In genomic region chr17:72518810-72519597, GRCh38 we compare ENCODE assay signal across 1 cellular context.
A peak's percentile ranks its signal among the peaks of the same experiment; 100 is the strongest.
TF ChIP-seq lines count a peak whose summit lies in the region.

No MANE protein-coding gene starts in this region.

TF ChIP-seq in HepG2, 621 proteins besides CTCF, POLR2A, EP300 and RAD21 (continued from another document and continues in another):
- no peak for TF ChIP-seq ZNF367 (CRISPR knock-in tag; IDR thresholded peaks at IDR 0.05; ENCODE audit: borderline replicate concordance)
- TF ChIP-seq RFX5 (IDR thresholded peaks at IDR 0.05; ENCODE audit: low read depth, low read length), result no peak
- TF ChIP-seq MTA1 (CRISPR knock-in tag; IDR thresholded peaks at IDR 0.05; ENCODE audit: borderline replicate concordance), result peak; percentile 93
- TF ChIP-seq IRF1 (CRISPR knock-in tag; IDR thresholded peaks at IDR 0.05; ENCODE audit: low read depth), result no peak
- no peak for TF ChIP-seq PLSCR1 (CRISPR knock-in tag; IDR thresholded peaks at IDR 0.05; ENCODE audit: borderline replicate concordance)
- no peak for TF ChIP-seq ZBTB21 (CRISPR knock-in tag; IDR thresholded peaks at IDR 0.05)
- no peak; the same call in 1 of the 2 replicates for TF ChIP-seq TAF1 (CRISPR knock-in tag; IDR thresholded peaks at IDR 0.05)
- TF ChIP-seq MYC (CRISPR knock-in tag; IDR thresholded peaks at IDR 0.05; ENCODE audit: borderline replicate concordance), result peak; percentile 79; the same call in 1 of the 2 replicates
- peak; percentile 32; the same call in 1 of the 2 replicates for TF ChIP-seq YEATS4 (CRISPR knock-in tag; IDR thresholded peaks at IDR 0.05; ENCODE audit: borderline replicate concordance)
- TF ChIP-seq, protein P1, sequence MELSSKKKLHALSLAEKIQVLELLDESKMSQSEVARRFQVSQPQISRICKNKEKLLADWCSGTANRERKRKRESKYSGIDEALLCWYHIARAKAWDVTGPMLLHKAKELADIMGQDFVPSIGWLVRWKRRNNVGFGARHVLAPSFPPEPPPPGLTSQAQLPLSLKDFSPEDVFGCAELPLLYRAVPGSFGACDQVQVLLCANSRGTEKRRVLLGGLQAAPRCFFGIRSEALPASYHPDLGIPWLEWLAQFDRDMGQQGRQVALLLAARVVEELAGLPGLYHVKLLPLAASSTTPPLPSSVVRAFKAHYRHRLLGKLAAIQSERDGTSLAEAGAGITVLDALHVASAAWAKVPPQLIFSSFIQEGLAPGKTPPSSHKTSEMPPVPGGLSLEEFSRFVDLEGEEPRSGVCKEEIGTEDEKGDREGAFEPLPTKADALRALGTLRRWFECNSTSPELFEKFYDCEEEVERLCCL (CRISPR knock-in tag; IDR thresholded peaks at IDR 0.05; ENCODE audit: borderline replicate concordance), result peak; percentile 64; the same call in 1 of the 2 replicates
- TF ChIP-seq NFATC3 (CRISPR knock-in tag; IDR thresholded peaks at IDR 0.05), result 0 out of 2 replicates have a peak, but pooled peaks have one; percentile 23
- TF ChIP-seq USF2 (IDR thresholded peaks at IDR 0.05; ENCODE audit: low read depth, low read length), result no peak
- no peak for TF ChIP-seq USF2 (CRISPR knock-in tag; IDR thresholded peaks at IDR 0.05; ENCODE audit: borderline replicate concordance)
- TF ChIP-seq ZBTB46 (CRISPR knock-in tag; IDR thresholded peaks at IDR 0.05; ENCODE audit: borderline replicate concordance), result no peak
- TF ChIP-seq, protein P2, sequence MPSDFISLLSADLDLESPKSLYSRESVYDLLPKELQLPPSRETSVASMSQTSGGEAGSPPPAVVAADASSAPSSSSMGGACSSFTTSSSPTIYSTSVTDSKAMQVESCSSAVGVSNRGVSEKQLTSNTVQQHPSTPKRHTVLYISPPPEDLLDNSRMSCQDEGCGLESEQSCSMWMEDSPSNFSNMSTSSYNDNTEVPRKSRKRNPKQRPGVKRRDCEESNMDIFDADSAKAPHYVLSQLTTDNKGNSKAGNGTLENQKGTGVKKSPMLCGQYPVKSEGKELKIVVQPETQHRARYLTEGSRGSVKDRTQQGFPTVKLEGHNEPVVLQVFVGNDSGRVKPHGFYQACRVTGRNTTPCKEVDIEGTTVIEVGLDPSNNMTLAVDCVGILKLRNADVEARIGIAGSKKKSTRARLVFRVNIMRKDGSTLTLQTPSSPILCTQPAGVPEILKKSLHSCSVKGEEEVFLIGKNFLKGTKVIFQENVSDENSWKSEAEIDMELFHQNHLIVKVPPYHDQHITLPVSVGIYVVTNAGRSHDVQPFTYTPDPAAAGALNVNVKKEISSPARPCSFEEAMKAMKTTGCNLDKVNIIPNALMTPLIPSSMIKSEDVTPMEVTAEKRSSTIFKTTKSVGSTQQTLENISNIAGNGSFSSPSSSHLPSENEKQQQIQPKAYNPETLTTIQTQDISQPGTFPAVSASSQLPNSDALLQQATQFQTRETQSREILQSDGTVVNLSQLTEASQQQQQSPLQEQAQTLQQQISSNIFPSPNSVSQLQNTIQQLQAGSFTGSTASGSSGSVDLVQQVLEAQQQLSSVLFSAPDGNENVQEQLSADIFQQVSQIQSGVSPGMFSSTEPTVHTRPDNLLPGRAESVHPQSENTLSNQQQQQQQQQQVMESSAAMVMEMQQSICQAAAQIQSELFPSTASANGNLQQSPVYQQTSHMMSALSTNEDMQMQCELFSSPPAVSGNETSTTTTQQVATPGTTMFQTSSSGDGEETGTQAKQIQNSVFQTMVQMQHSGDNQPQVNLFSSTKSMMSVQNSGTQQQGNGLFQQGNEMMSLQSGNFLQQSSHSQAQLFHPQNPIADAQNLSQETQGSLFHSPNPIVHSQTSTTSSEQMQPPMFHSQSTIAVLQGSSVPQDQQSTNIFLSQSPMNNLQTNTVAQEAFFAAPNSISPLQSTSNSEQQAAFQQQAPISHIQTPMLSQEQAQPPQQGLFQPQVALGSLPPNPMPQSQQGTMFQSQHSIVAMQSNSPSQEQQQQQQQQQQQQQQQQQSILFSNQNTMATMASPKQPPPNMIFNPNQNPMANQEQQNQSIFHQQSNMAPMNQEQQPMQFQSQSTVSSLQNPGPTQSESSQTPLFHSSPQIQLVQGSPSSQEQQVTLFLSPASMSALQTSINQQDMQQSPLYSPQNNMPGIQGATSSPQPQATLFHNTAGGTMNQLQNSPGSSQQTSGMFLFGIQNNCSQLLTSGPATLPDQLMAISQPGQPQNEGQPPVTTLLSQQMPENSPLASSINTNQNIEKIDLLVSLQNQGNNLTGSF (CRISPR knock-in tag; IDR thresholded peaks at IDR 0.05), result no peak; the same call in 1 of the 2 replicates
- no peak for TF ChIP-seq MEIS1 (CRISPR knock-in tag; IDR thresholded peaks at IDR 0.05; ENCODE audit: borderline replicate concordance)
- TF ChIP-seq NAIF1 (CRISPR knock-in tag; IDR thresholded peaks at IDR 0.05; ENCODE audit: borderline replicate concordance), result no peak; the same call in 1 of the 2 replicates
- no peak for TF ChIP-seq KAT2B (IDR thresholded peaks at IDR 0.05; ENCODE audit: borderline replicate concordance, low read depth, low read length)
- TF ChIP-seq ZNF839 (CRISPR knock-in tag; IDR thresholded peaks at IDR 0.05; ENCODE audit: borderline replicate concordance), result peak; percentile 31; the same call in 1 of the 2 replicates
- no peak for TF ChIP-seq TERF1 (CRISPR knock-in tag; IDR thresholded peaks at IDR 0.05)
- TF ChIP-seq, protein P3, sequence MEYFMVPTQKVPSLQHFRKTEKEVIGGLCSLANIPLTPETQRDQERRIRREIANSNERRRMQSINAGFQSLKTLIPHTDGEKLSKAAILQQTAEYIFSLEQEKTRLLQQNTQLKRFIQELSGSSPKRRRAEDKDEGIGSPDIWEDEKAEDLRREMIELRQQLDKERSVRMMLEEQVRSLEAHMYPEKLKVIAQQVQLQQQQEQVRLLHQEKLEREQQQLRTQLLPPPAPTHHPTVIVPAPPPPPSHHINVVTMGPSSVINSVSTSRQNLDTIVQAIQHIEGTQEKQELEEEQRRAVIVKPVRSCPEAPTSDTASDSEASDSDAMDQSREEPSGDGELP (IDR thresholded peaks at IDR 0.05; ENCODE audit: borderline replicate concordance, low read depth), result peak; percentile 38; the same call in 1 of the 2 replicates
- TF ChIP-seq ZNF543 (CRISPR knock-in tag; IDR thresholded peaks at IDR 0.05), result no peak
- TF ChIP-seq AGO1 (IDR thresholded peaks at IDR 0.05; ENCODE audit: low read depth, low read length, poor library complexity, severe bottlenecking), result peak; percentile 49
- no peak for TF ChIP-seq ZBTB8A (CRISPR knock-in tag; IDR thresholded peaks at IDR 0.05; ENCODE audit: borderline replicate concordance, low read depth)
- TF ChIP-seq RNF219 (CRISPR knock-in tag; IDR thresholded peaks at IDR 0.05), result no peak
- no peak for TF ChIP-seq ZBTB37 (CRISPR knock-in tag; IDR thresholded peaks at IDR 0.05)
- TF ChIP-seq ZBTB44 (CRISPR knock-in tag; IDR thresholded peaks at IDR 0.05), result no peak
- TF ChIP-seq, protein P4, sequence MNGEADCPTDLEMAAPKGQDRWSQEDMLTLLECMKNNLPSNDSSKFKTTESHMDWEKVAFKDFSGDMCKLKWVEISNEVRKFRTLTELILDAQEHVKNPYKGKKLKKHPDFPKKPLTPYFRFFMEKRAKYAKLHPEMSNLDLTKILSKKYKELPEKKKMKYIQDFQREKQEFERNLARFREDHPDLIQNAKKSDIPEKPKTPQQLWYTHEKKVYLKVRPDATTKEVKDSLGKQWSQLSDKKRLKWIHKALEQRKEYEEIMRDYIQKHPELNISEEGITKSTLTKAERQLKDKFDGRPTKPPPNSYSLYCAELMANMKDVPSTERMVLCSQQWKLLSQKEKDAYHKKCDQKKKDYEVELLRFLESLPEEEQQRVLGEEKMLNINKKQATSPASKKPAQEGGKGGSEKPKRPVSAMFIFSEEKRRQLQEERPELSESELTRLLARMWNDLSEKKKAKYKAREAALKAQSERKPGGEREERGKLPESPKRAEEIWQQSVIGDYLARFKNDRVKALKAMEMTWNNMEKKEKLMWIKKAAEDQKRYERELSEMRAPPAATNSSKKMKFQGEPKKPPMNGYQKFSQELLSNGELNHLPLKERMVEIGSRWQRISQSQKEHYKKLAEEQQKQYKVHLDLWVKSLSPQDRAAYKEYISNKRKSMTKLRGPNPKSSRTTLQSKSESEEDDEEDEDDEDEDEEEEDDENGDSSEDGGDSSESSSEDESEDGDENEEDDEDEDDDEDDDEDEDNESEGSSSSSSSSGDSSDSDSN (CRISPR knock-in tag; IDR thresholded peaks at IDR 0.05), result peak; percentile 44; the same call in 1 of the 2 replicates
- peak; percentile 6; the same call in 1 of the 2 replicates for TF ChIP-seq KDM5A (IDR thresholded peaks at IDR 0.05; ENCODE audit: borderline replicate concordance, low read length)
- peak; percentile 6; the same call in 1 of the 2 replicates for TF ChIP-seq SMC3 (IDR thresholded peaks at IDR 0.05; ENCODE audit: low read length)
- 0 out of 2 replicates have a peak, but pooled peaks have one; percentile 20 for TF ChIP-seq ZNF572 (CRISPR knock-in tag; IDR thresholded peaks at IDR 0.05)
